ENCODE assay signal across 19 cellular contexts in genomic region chr2:215507836-215508235, GRCh38.
A peak's percentile ranks its signal among the peaks of the same experiment; 100 is the strongest.
DNase-seq lines count a peak whose midpoint lies in the region; ATAC-seq and TF ChIP-seq lines count a peak whose summit lies in the region.
"Had no signal": no experiment of that assay in that cellular context is flagged by ENCODE, and none has a peak within 500 bp of the region (broad histone marks: within the 10 kb centered on the region; RNA-seq: fewer than 3 reads in every experiment).

No MANE protein-coding gene starts in this region.

- ATAC-seq in IMR-90 (ENCODE audit: low read depth) (no peak), omental fat pad (ENCODE audit: low FRiP score) (peak; percentile 24), GM18858 (IDR thresholded peaks at IDR 0.05; ENCODE audit: unreplicated experiment) (no peak)
- ATAC-seq: PC-3 had no signal

- no peak overlapping the region for H3K4me3 ChIP-seq in IMR-90 (ENCODE audit: insufficient read depth, low read depth, low read length)

- no peaks in the 10 kb centered on the region for H3K9me1 ChIP-seq in IMR-90 (ENCODE audit: insufficient read depth, low read length)

- in situ Hi-C loops in IMR-90 (cut with MboI; ENCODE audit: low sequenced_read_pairs), result no loop called here

- peak overlapping the region; percentile 55; the same call in 1 of the 2 replicates for H3K18ac ChIP-seq in IMR-90 (ENCODE audit: low read depth, low read length)

- peak; percentile 40 for DNase-seq in NCI-H82 (lab: John Stamatoyannopoulos, UW)
- DNase-seq in NCI-H82 treated with DMSO at 0.1 percent for 48 hours (lab: John Stamatoyannopoulos, UW; ENCODE audit: unreplicated experiment), result no peak
- no peak for DNase-seq in IMR-90
- no peak for DNase-seq in chondrocyte (ENCODE audit: low spot score)
- DNase-seq in omental fat pad (ENCODE audit: low spot score), result no peak
- DNase-seq in NCI-H2171 treated with DMSO at 0.1 percent for 48 hours (lab: John Stamatoyannopoulos, UW), result no peak
- DNase-seq in middle frontal gyrus (ENCODE audit: extremely low spot score, low spot score), result no peak
- DNase-seq: 8988T; BE2C; Caco-2; CD4-positive, alpha-beta T cell; GOT3; MM.1S; NCI-H1694 treated with DMSO at 0.1 percent for 48 hours; NCI-H510A treated with DMSO at 0.1 percent for 48 hours; PC-3; SHP77 treated with DMSO at 0.1 percent for 48 hours had no signal

- H2BK120ac ChIP-seq in IMR-90 (ENCODE audit: low read depth, low read length), result no peak overlapping the region

- no peak overlapping the region for H2BK5ac ChIP-seq in IMR-90 (ENCODE audit: low read depth, low read length, poor library complexity, severe bottlenecking)

- intact Hi-C loops in IMR-90 (cut with micrococcal nuclease), result no loop called here

- peak overlapping the region; percentile 49; the same call in 1 of the 2 replicates for H4K5ac ChIP-seq in IMR-90 (ENCODE audit: low read depth, low read length)

- no CpG with 5 or more reads among the region's 3 CpGs for WGBS in IMR-90 (ENCODE audit: extremely low coverage in 2 of 2, insufficient read length in 1 of 2), 2 experiments

- no peaks in the 10 kb centered on the region for H3K27me3 ChIP-seq in IMR-90 (ENCODE audit: control insufficient read depth, insufficient read depth, low read length)
- H3K27me3 ChIP-seq: BE2C had no signal

- H3K56ac ChIP-seq in IMR-90 (ENCODE audit: extremely low read depth, insufficient read depth, low read length), result no peak overlapping the region

- TF ChIP-seq CTCF in IMR-90 (conservative IDR thresholded peaks at IDR 0.05; ENCODE audit: low read depth, low read length) (no peak), chondrocyte (IDR thresholded peaks at IDR 0.05) (no peak), omental fat pad (IDR thresholded peaks at IDR 0.05) (no peak)

- no TSS peak for BruUV-seq in IMR-90 (replicated peaks; lab: Mats Ljungman, UMichigan)

- no peaks in the 10 kb centered on the region for H4K20me1 ChIP-seq in IMR-90 (ENCODE audit: insufficient read depth, low read length)

- H3K9me3 ChIP-seq in IMR-90 (ENCODE audit: control insufficient read depth, insufficient read depth, low read length), result no peaks in the 10 kb centered on the region
- H3K9me3 ChIP-seq: BE2C, Caco-2 had no signal

- TF ChIP-seq POLR2A in IMR-90 (IDR thresholded peaks at IDR 0.05; ENCODE audit: low read depth, low read length), result no peak

- H3K27ac Mint-ChIP-seq in chondrocyte (ENCODE audit: unreplicated experiment), result peak overlapping the region; percentile 32
- H3K27ac Mint-ChIP-seq: CD4-positive, alpha-beta T cell had no signal

- no peak overlapping the region for H2AK9ac ChIP-seq in IMR-90 (replicated peaks; ENCODE audit: low read depth, low read length, poor library complexity)

- H2AFZ ChIP-seq in IMR-90 (replicated peaks; ENCODE audit: low read length, poor library complexity), result no peak overlapping the region

- no peaks in the 10 kb centered on the region for H3K27me3 Mint-ChIP-seq in chondrocyte (ENCODE audit: low read depth)
- H3K27me3 Mint-ChIP-seq: CD4-positive, alpha-beta T cell had no signal

- no peak overlapping the region for H3K14ac ChIP-seq in IMR-90 (replicated peaks; ENCODE audit: low read depth, low read length)

- no peaks in the 10 kb centered on the region for H3K79me1 ChIP-seq in IMR-90 (ENCODE audit: low read depth in 1 of 2, low read length in 2 of 2)

- peak overlapping the region; percentile 53; the same call in 1 of the 2 replicates for H4K91ac ChIP-seq in IMR-90 (ENCODE audit: insufficient read depth, low read depth, low read length)

- POLR2A ChIA-PET in IMR-90 (lab: Charles Lee; ENCODE audit: unreplicated experiment), result no interaction called here

- H3K4me3 Mint-ChIP-seq in chondrocyte (ENCODE audit: unreplicated experiment), result no peak overlapping the region
- H3K4me3 Mint-ChIP-seq: CD4-positive, alpha-beta T cell; IgD-negative memory B cell had no signal

- peak overlapping the region; percentile 51 to 53; a peak in 1 of 4 replicates for H4K8ac ChIP-seq in IMR-90 (ENCODE audit: low read depth in 2 of 2, low read length in 2 of 2)

- H3K27ac ChIP-seq in IMR-90 (ENCODE audit: insufficient read depth, low read length), result no peak overlapping the region

- CTCF ChIA-PET in IMR-90 (lab: Yijun Ruan, JAX), result interaction anchor here (1.1 kb wide), 1 partner anchor 13 kb away, joined by 3 read pairs; no protein-coding TSS in a partner anchor

- no peak overlapping the region for H3K4ac ChIP-seq in IMR-90 (ENCODE audit: low read depth, low read length)

- no peak overlapping the region for H2AK5ac ChIP-seq in IMR-90 (ENCODE audit: low read depth, low read length)

- no peaks in the 10 kb centered on the region for H3K36me3 Mint-ChIP-seq in chondrocyte (ENCODE audit: low read depth)

- H2BK15ac ChIP-seq in IMR-90 (ENCODE audit: low read depth, low read length), result 0 out of 3 replicates have a peak overlapping the region, but pooled peaks have one; percentile 68

- no peak overlapping the region for H3K4me2 ChIP-seq in IMR-90 (ENCODE audit: low read depth, low read length)

- H3K9ac ChIP-seq in IMR-90 (ENCODE audit: low read depth, low read length), result no peak overlapping the region

- H3K36me3 ChIP-seq in IMR-90 (ENCODE audit: control insufficient read depth, insufficient read depth, low read length), result no peaks in the 10 kb centered on the region
- H3K36me3 ChIP-seq: BE2C had no signal

- H3K9me3 Mint-ChIP-seq in chondrocyte (ENCODE audit: low read depth), result no peaks in the 10 kb centered on the region
- H3K9me3 Mint-ChIP-seq: CD4-positive, alpha-beta T cell; IgD-negative memory B cell had no signal

- peaks cover 64% of the 10 kb centered on the region for H3K4me1 Mint-ChIP-seq in chondrocyte (ENCODE audit: low read depth)

- dilution Hi-C loops in IMR-90 (cut with HindIII; ENCODE audit: low sequenced_read_pairs, unreplicated experiment), result no loop called here

- no peak overlapping the region for H3K23ac ChIP-seq in IMR-90 (ENCODE audit: low read depth, low read length)

- H3K4me1 ChIP-seq in IMR-90 (ENCODE audit: control insufficient read depth, insufficient read depth, low read length), result peaks cover 10% of the 10 kb centered on the region
- H3K4me1 ChIP-seq: BE2C had no signal

- no peak for TF ChIP-seq RAD21 in IMR-90 (IDR thresholded peaks at IDR 0.05; ENCODE audit: low read length)

- H2BK20ac ChIP-seq in IMR-90 (ENCODE audit: low read depth, low read length), result no peak overlapping the region

TF ChIP-seq in IMR-90, 13 proteins besides CTCF, POLR2A, EP300 and RAD21:
- TF ChIP-seq CHD1 (IDR thresholded peaks at IDR 0.05; ENCODE audit: low read depth, low read length) (no peak), FOS (IDR thresholded peaks at IDR 0.05; ENCODE audit: low read depth, low read length) (no peak), NFE2L2 (IDR thresholded peaks at IDR 0.05; ENCODE audit: low read depth, low read length) (no peak), MAFK (IDR thresholded peaks at IDR 0.05; ENCODE audit: low read depth, low read length) (no peak), SMC3 (IDR thresholded peaks at IDR 0.05; ENCODE audit: low read depth, low read length) (no peak), RCOR1 (IDR thresholded peaks at IDR 0.05; ENCODE audit: insufficient replicate concordance, low read length) (no peak), MAZ (IDR thresholded peaks at IDR 0.05; ENCODE audit: borderline replicate concordance, low read depth, low read length) (no peak), USF2 (IDR thresholded peaks at IDR 0.05; ENCODE audit: low read depth, low read length) (no peak), CEBPB (IDR thresholded peaks at IDR 0.05; ENCODE audit: low read depth, low read length) (no peak), BHLHE40 (IDR thresholded peaks at IDR 0.05; ENCODE audit: low read depth, low read length) (no peak)
